In genomic region chr10:17354781-17355180, GRCh38 we compare ENCODE assay signal across 20 cellular contexts.
"Had no signal": no experiment of that assay in that cellular context is flagged by ENCODE, and none has a peak within 500 bp of the region (broad histone marks: within the 10 kb centered on the region; RNA-seq: fewer than 3 reads in every experiment).

No MANE protein-coding gene starts in this region.

- H3K4me1 Mint-ChIP-seq: activated naive CD8-positive, alpha-beta T cell treated with anti-CD3 and anti-CD28 coated beads, Interleukin-2, amount 10 ng/mL, durations not matched to agents 7 days and 5 days had no signal

- H3K27ac Mint-ChIP-seq: activated CD4-positive, alpha-beta memory T cell treated with anti-CD3 and anti-CD28 coated beads, Interleukin-2, amount 10 ng/mL, durations not matched to agents 7 days and 5 days; activated naive CD8-positive, alpha-beta T cell treated with anti-CD3 and anti-CD28 coated beads, Interleukin-2, amount 10 ng/mL, durations not matched to agents 7 days and 5 days; dendritic cell treated with granulocyte-macrophage colony-stimulating factor and Interleukin-4, amounts not matched to agents 40 ng/mL and 50 ng/mL, for 4 days; effector memory CD8-positive, alpha-beta T cell had no signal

- ATAC-seq: activated T-cell treated with anti-CD3 and anti-CD28 coated beads, Interleukin-2, amount 50 U/mL, for 72 hours; effector memory CD8-positive, alpha-beta T cell; heart right ventricle; left ventricle myocardium superior; natural killer cell treated with Interleukin-12 subunit alpha and Interleukin-12 subunit beta and Interleukin-15 and Interleukin-18, amount 100 ng/mL, for 72 hours; sciatic nerve had no signal

- H3K27me3 Mint-ChIP-seq: central memory CD8-positive, alpha-beta T cell; dendritic cell treated with granulocyte-macrophage colony-stimulating factor and Interleukin-4, amounts not matched to agents 40 ng/mL and 50 ng/mL, for 4 days; natural killer cell treated with Interleukin-12 subunit alpha and Interleukin-12 subunit beta and Interleukin-15 and Interleukin-18, amount 100 ng/mL, for 72 hours had no signal

- H3K4me3 ChIP-seq: ascending aorta, heart right ventricle, prostate gland had no signal

- H3K9me3 Mint-ChIP-seq: activated CD4-positive, alpha-beta memory T cell treated with anti-CD3 and anti-CD28 coated beads, Interleukin-2, amount 10 ng/mL, durations not matched to agents 7 days and 5 days; activated naive CD8-positive, alpha-beta T cell treated with anti-CD3 and anti-CD28 coated beads, Interleukin-2, amount 10 ng/mL, durations not matched to agents 7 days and 5 days; natural killer cell treated with Interleukin-12 subunit alpha and Interleukin-12 subunit beta and Interleukin-15 and Interleukin-18, amount 100 ng/mL, for 72 hours had no signal

- H3K27ac ChIP-seq: ascending aorta, heart right ventricle, prostate gland, VCaP had no signal

- H3K9me3 ChIP-seq: ascending aorta, prostate gland had no signal

- H3K4me1 ChIP-seq: ascending aorta, prostate gland had no signal

- H3K36me3 Mint-ChIP-seq: activated naive CD8-positive, alpha-beta T cell treated with anti-CD3 and anti-CD28 coated beads, Interleukin-2, amount 10 ng/mL, durations not matched to agents 7 days and 5 days had no signal

- DNase-seq: activated CD4-positive, alpha-beta memory T cell treated with anti-CD3 and anti-CD28 coated beads, Interleukin-2, amount 10 ng/mL, durations not matched to agents 7 days and 5 days; activated CD8-positive, alpha-beta memory T cell treated with anti-CD3 and anti-CD28 coated beads, Interleukin-2, amount 50 U/mL, for 4 hours; activated naive CD8-positive, alpha-beta T cell treated with anti-CD3 and anti-CD28 coated beads, Interleukin-2, amount 10 ng/mL, durations not matched to agents 7 days and 5 days; activated T-cell treated with anti-CD3 and anti-CD28 coated beads, Interleukin-2, amount 50 U/mL, for 72 hours; effector memory CD8-positive, alpha-beta T cell; heart right ventricle; left ventricle myocardium superior; mesenchymal stem cell; occipital lobe; stimulated activated CD4-positive, alpha-beta T cell treated with anti-CD3 and anti-CD28 coated beads, Interleukin-2, amount 100 ng/mL, for 48 hours; stimulated activated naive CD4-positive, alpha-beta T cell treated with Interleukin-2 at 50 U/mL for 16 hours; T1000; trophoblast cell had no signal

- H3K36me3 ChIP-seq: ascending aorta, heart right ventricle, prostate gland had no signal

- H3K4me3 Mint-ChIP-seq: activated CD4-positive, alpha-beta memory T cell treated with anti-CD3 and anti-CD28 coated beads, Interleukin-2, amount 10 ng/mL, durations not matched to agents 7 days and 5 days; activated naive CD8-positive, alpha-beta T cell treated with anti-CD3 and anti-CD28 coated beads, Interleukin-2, amount 10 ng/mL, durations not matched to agents 7 days and 5 days; activated T-cell treated with anti-CD3 and anti-CD28 coated beads, Interleukin-2, amount 50 U/mL, for 72 hours; central memory CD8-positive, alpha-beta T cell; dendritic cell treated with granulocyte-macrophage colony-stimulating factor and Interleukin-4, amounts not matched to agents 40 ng/mL and 50 ng/mL, for 4 days; effector memory CD8-positive, alpha-beta T cell; natural killer cell treated with Interleukin-12 subunit alpha and Interleukin-12 subunit beta and Interleukin-15 and Interleukin-18, amount 100 ng/mL, for 72 hours had no signal

- H3K27me3 ChIP-seq: ascending aorta, heart right ventricle had no signal
